ENCODE assay signal across 31 cellular contexts in the genomic region with DNA sequence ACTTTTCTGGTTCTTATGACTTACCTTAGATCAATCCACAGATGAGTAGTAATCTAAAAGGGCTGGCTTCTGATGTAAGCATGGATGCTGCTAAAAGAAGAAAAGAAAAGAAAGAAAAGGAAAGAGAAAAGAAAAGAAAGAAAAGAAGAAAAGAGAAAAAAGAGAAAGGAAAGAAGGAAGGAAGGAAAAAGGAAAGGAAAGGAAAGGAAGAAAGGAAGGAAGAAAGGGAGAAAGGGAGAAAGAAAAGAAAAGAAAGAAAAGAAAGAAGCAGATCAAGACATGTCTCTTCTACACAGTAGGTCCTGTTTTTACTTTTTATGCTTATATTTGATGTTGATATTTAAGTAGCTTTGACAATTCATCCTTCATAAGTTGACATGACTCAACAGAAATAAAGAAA.
"Had no signal": no experiment of that assay in that cellular context is flagged by ENCODE, and none has a peak within 500 bp of the region (broad histone marks: within the 10 kb centered on the region; RNA-seq: fewer than 3 reads in every experiment).

No MANE protein-coding gene starts in this region.

- H3K4me3 ChIP-seq: ascending aorta, breast epithelium, cardiac muscle cell, colonic mucosa, esophagus squamous epithelium, gastroesophageal sphincter, heart right ventricle had no signal

- H3K4me3 Mint-ChIP-seq: activated CD4-positive, alpha-beta memory T cell treated with anti-CD3 and anti-CD28 coated beads for 36 hours; activated CD4-positive, alpha-beta T cell treated with anti-CD3 and anti-CD28 coated beads for 36 hours; activated CD4-positive, alpha-beta T cell treated with anti-CD3 and anti-CD28 coated beads, Interleukin-2, amount 10 ng/mL, durations not matched to agents 24 days and 14 days; activated naive CD4-positive, alpha-beta T cell treated with anti-CD3 and anti-CD28 coated beads, Interleukin-2, amount 10 ng/mL, durations not matched to agents 7 days and 5 days; activated naive CD8-positive, alpha-beta T cell treated with anti-CD3 and anti-CD28 coated beads, Interleukin-2, amount 10 ng/mL, durations not matched to agents 7 days and 5 days; activated T-cell treated with anti-CD3 and anti-CD28 coated beads, Interleukin-2, amount 50 U/mL, for 24 hours; activated T-cell treated with anti-CD3 and anti-CD28 coated beads, Interleukin-2, amount 50 U/mL, for 72 hours; brain; T-helper 17 cell; T-helper 2 cell treated with Interferon-gamma antibody and Interleukin-4, amounts not matched to agents 5 μg/mL and 100 μg/mL, for 36 hours had no signal

- H3K4me1 Mint-ChIP-seq: activated CD4-positive, alpha-beta T cell treated with anti-CD3 and anti-CD28 coated beads, Interleukin-2, amount 10 ng/mL, durations not matched to agents 24 days and 14 days; activated naive CD4-positive, alpha-beta T cell treated with anti-CD3 and anti-CD28 coated beads, Interleukin-2, amount 10 ng/mL, durations not matched to agents 7 days and 5 days; T-helper 17 cell had no signal

- H3K27me3 Mint-ChIP-seq: activated CD4-positive, alpha-beta memory T cell treated with anti-CD3 and anti-CD28 coated beads for 36 hours; activated CD4-positive, alpha-beta T cell treated with anti-CD3 and anti-CD28 coated beads for 36 hours; activated CD4-positive, alpha-beta T cell treated with anti-CD3 and anti-CD28 coated beads, Interleukin-2, amount 10 ng/mL, durations not matched to agents 24 days and 14 days; activated naive CD4-positive, alpha-beta T cell treated with anti-CD3 and anti-CD28 coated beads, Interleukin-2, amount 10 ng/mL, durations not matched to agents 7 days and 5 days; activated naive CD8-positive, alpha-beta T cell treated with anti-CD3 and anti-CD28 coated beads, Interleukin-2, amount 10 ng/mL, durations not matched to agents 7 days and 5 days; activated T-cell treated with anti-CD3 and anti-CD28 coated beads, Interleukin-2, amount 50 U/mL, for 24 hours; brain; T-helper 17 cell had no signal

- H3K27ac ChIP-seq: ascending aorta, breast epithelium, cardiac muscle cell, colonic mucosa, epithelial cell of prostate, esophagus squamous epithelium, gastroesophageal sphincter, heart right ventricle, WERI-Rb-1 had no signal

- H3K4me1 ChIP-seq: ascending aorta, breast epithelium, colonic mucosa, esophagus squamous epithelium, gastroesophageal sphincter, heart right ventricle had no signal

- H3K9me3 ChIP-seq: ascending aorta, breast epithelium, colonic mucosa, esophagus squamous epithelium, gastroesophageal sphincter, heart right ventricle had no signal

- H3K27ac Mint-ChIP-seq: activated CD4-positive, alpha-beta memory T cell treated with anti-CD3 and anti-CD28 coated beads for 36 hours; activated CD4-positive, alpha-beta T cell treated with anti-CD3 and anti-CD28 coated beads for 36 hours; activated CD4-positive, alpha-beta T cell treated with anti-CD3 and anti-CD28 coated beads, Interleukin-2, amount 10 ng/mL, durations not matched to agents 24 days and 14 days; activated naive CD4-positive, alpha-beta T cell treated with anti-CD3 and anti-CD28 coated beads, Interleukin-2, amount 10 ng/mL, durations not matched to agents 7 days and 5 days; activated naive CD4-positive, alpha-beta T cell treated with anti-CD3 and anti-CD28 coated beads, Interleukin-2, amount 50 U/mL, for 72 hours; activated naive CD8-positive, alpha-beta T cell treated with anti-CD3 and anti-CD28 coated beads, Interleukin-2, amount 10 ng/mL, durations not matched to agents 7 days and 5 days; activated T-cell treated with anti-CD3 and anti-CD28 coated beads, Interleukin-2, amount 50 U/mL, for 24 hours; activated T-cell treated with anti-CD3 and anti-CD28 coated beads, Interleukin-2, amount 50 U/mL, for 72 hours; brain; T-helper 17 cell; T-helper 2 cell treated with Interferon-gamma antibody and Interleukin-4, amounts not matched to agents 5 μg/mL and 100 μg/mL, for 36 hours had no signal

- DNase-seq: activated CD4-positive, alpha-beta memory T cell treated with anti-CD3 and anti-CD28 coated beads for 36 hours; activated CD4-positive, alpha-beta T cell treated with anti-CD3 and anti-CD28 coated beads for 36 hours; activated CD4-positive, alpha-beta T cell treated with anti-CD3 and anti-CD28 coated beads, Interleukin-2, amount 10 ng/mL, durations not matched to agents 24 days and 14 days; activated CD4-positive, CD25-positive, alpha-beta regulatory T cell; activated CD4-positive, CD25-positive, alpha-beta regulatory T cell treated with anti-CD3 and anti-CD28 coated beads, Interleukin-2, amount 50 U/mL, for 72 hours; activated CD8-positive, alpha-beta memory T cell treated with anti-CD3 and anti-CD28 coated beads, Interleukin-2, amount 50 U/mL, for 48 hours; activated gamma-delta T cell; activated naive CD4-positive, alpha-beta T cell; activated naive CD4-positive, alpha-beta T cell treated with anti-CD3 and anti-CD28 coated beads, Interleukin-2, amount 10 ng/mL, durations not matched to agents 7 days and 5 days; activated naive CD8-positive, alpha-beta T cell treated with anti-CD3 and anti-CD28 coated beads, Interleukin-2, amount 10 ng/mL, durations not matched to agents 7 days and 5 days; activated T-cell treated with anti-CD3 and anti-CD28 coated beads for 4 hours; activated T-cell treated with anti-CD3 and anti-CD28 coated beads, Interleukin-2, amount 50 U/mL, for 24 hours; activated T-cell treated with anti-CD3 and anti-CD28 coated beads, Interleukin-2, amount 50 U/mL, for 72 hours; central memory CD4-positive, alpha-beta T cell; cerebellar nuclear complex; colonic mucosa; effector CD8-positive, alpha-beta T cell; esophagus squamous epithelium; foreskin melanocyte; heart right ventricle; T-helper 17 cell; T1000; WERI-Rb-1 had no signal

- ATAC-seq: activated CD4-positive, alpha-beta T cell treated with anti-CD3 and anti-CD28 coated beads for 36 hours; activated naive CD4-positive, alpha-beta T cell treated with anti-CD3 and anti-CD28 coated beads, Interleukin-2, amount 50 U/mL, for 72 hours; activated T-cell treated with anti-CD3 and anti-CD28 coated beads, Interleukin-2, amount 50 U/mL, for 72 hours; gastroesophageal sphincter; heart right ventricle; T-helper 17 cell had no signal

- H3K27me3 ChIP-seq: ascending aorta, breast epithelium, cardiac muscle cell, colonic mucosa, esophagus squamous epithelium, gastroesophageal sphincter, heart right ventricle had no signal

- H3K36me3 Mint-ChIP-seq: activated CD4-positive, alpha-beta memory T cell treated with anti-CD3 and anti-CD28 coated beads for 36 hours; activated naive CD4-positive, alpha-beta T cell treated with anti-CD3 and anti-CD28 coated beads, Interleukin-2, amount 10 ng/mL, durations not matched to agents 7 days and 5 days; activated naive CD4-positive, alpha-beta T cell treated with anti-CD3 and anti-CD28 coated beads, Interleukin-2, amount 50 U/mL, for 72 hours had no signal

- H3K36me3 ChIP-seq: ascending aorta, breast epithelium, cardiac muscle cell, colonic mucosa, esophagus squamous epithelium, gastroesophageal sphincter, heart right ventricle, WERI-Rb-1 had no signal

- H3K9me3 Mint-ChIP-seq: activated CD4-positive, alpha-beta memory T cell treated with anti-CD3 and anti-CD28 coated beads for 36 hours; activated CD4-positive, alpha-beta T cell treated with anti-CD3 and anti-CD28 coated beads, Interleukin-2, amount 10 ng/mL, durations not matched to agents 24 days and 14 days; activated naive CD4-positive, alpha-beta T cell treated with anti-CD3 and anti-CD28 coated beads, Interleukin-2, amount 10 ng/mL, durations not matched to agents 7 days and 5 days; activated naive CD4-positive, alpha-beta T cell treated with anti-CD3 and anti-CD28 coated beads, Interleukin-2, amount 50 U/mL, for 72 hours; activated T-cell treated with anti-CD3 and anti-CD28 coated beads, Interleukin-2, amount 50 U/mL, for 24 hours; activated T-cell treated with anti-CD3 and anti-CD28 coated beads, Interleukin-2, amount 50 U/mL, for 72 hours; brain; T-helper 2 cell treated with Interferon-gamma antibody and Interleukin-4, amounts not matched to agents 5 μg/mL and 100 μg/mL, for 36 hours had no signal
